Comparison of ENCODE assay signal across 3 cellular contexts in genomic region chr2:126692241-126692640, GRCh38. TPM values are rescaled to one million over a fixed set of nuclear protein-coding genes. Genes with fewer than 3 reads are reported as not detected.
"Had no signal": no experiment of that assay in that cellular context is flagged by ENCODE, and none has a peak within 500 bp of the region (broad histone marks: within the 10 kb centered on the region; RNA-seq: fewer than 3 reads in every experiment).

No MANE protein-coding gene starts in this region.

RNA-seq across cellular contexts. Expression of gene GYPC, which starts 36.3 kb away (rescaled TPM):
- total RNA-seq: MCF 10A, SJSA1 had no signal
- polyA plus RNA-seq: SK-N-SH had no signal
